1 cellular context compared by ENCODE assay signal in the genomic region with DNA sequence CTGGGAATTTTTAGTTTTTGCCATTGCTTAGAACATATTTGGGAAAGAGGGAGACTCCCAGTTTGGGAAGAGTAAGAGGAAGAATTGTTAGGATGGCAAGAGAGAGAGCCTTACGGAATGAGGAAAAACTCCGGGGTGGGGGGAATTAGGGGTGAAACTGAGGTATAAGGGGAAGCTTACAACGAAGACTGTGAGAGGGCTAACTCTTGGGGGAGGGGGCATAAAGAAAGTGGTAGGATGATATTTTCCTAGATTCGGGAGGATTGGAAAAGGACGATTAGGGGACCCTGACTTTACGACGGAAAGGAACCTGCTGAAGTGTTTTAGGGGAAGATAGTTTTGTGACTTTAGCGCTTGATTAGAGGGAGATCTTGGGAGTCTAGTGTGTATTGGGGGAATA.
TF ChIP-seq lines count a peak whose summit lies in the region.

No MANE protein-coding gene starts in this region.

TF ChIP-seq in K562, 482 proteins besides CTCF, POLR2A, EP300 and RAD21 (continued from another document):
- TF ChIP-seq, protein P1, sequence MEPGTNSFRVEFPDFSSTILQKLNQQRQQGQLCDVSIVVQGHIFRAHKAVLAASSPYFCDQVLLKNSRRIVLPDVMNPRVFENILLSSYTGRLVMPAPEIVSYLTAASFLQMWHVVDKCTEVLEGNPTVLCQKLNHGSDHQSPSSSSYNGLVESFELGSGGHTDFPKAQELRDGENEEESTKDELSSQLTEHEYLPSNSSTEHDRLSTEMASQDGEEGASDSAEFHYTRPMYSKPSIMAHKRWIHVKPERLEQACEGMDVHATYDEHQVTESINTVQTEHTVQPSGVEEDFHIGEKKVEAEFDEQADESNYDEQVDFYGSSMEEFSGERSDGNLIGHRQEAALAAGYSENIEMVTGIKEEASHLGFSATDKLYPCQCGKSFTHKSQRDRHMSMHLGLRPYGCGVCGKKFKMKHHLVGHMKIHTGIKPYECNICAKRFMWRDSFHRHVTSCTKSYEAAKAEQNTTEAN (CRISPR knock-in tag; IDR thresholded peaks at IDR 0.05): no peak
